ENCODE assay signal across 24 cellular contexts in the genomic region with DNA sequence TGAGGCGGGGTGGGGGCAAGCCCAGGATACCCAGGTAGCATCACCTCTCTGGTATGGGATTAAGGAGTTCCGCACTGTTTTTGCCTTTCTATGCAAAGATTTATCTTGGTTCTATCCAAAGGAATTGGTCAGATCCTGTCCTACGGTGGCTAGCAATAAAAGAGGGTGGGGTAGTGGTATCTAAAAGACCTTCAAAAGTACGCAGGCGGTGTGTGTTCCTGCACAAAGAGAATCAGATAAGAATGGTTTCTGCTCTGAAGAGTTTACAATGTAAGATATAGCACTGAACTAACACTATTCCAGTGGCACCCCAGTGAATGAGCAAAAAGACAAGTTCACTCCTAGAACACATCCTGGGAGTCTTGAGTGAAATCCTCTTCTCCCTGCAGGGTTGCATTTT. TPM values are rescaled to one million over a fixed set of nuclear protein-coding genes. Genes with fewer than 3 reads are reported as not detected.
"Had no signal": no experiment of that assay in that cellular context is flagged by ENCODE, and none has a peak within 500 bp of the region (broad histone marks: within the 10 kb centered on the region; RNA-seq: fewer than 3 reads in every experiment).

No MANE protein-coding gene starts in this region.

- DNase-seq: activated CD4-positive, alpha-beta memory T cell treated with anti-CD3 and anti-CD28 coated beads for 36 hours; activated CD4-positive, alpha-beta T cell treated with anti-CD3 and anti-CD28 coated beads, Interleukin-2, amount 10 ng/mL, durations not matched to agents 24 days and 14 days; activated CD4-positive, CD25-positive, alpha-beta regulatory T cell treated with anti-CD3 and anti-CD28 coated beads, Interleukin-2, amount 50 U/mL, for 72 hours; activated CD8-positive, alpha-beta memory T cell treated with anti-CD3 and anti-CD28 coated beads, Interleukin-2, amount 50 U/mL, for 4 hours; activated naive CD8-positive, alpha-beta T cell treated with anti-CD3 and anti-CD28 coated beads, Interleukin-2, amount 50 U/mL, for 24 hours; activated T-cell treated with anti-CD3 and anti-CD28 coated beads, Interleukin-2, amount 50 U/mL, for 48 hours; amygdala; effector CD8-positive, alpha-beta T cell; left lung; naive thymus-derived CD4-positive, alpha-beta T cell; stimulated activated CD4-positive, alpha-beta T cell treated with anti-CD3 and anti-CD28 coated beads, Interleukin-4, amount 100 ng/mL, for 24 hours; T-helper 2 cell; upper lobe of right lung had no signal

- H3K4me3 Mint-ChIP-seq: activated CD4-positive, alpha-beta memory T cell treated with anti-CD3 and anti-CD28 coated beads for 36 hours; activated CD4-positive, alpha-beta T cell treated with anti-CD3 and anti-CD28 coated beads, Interleukin-2, amount 10 ng/mL, durations not matched to agents 24 days and 14 days; activated naive CD4-positive, alpha-beta T cell treated with anti-CD3 and anti-CD28 coated beads, Interleukin-2, amount 50 U/mL, for 24 hours; activated naive CD8-positive, alpha-beta T cell treated with anti-CD3 and anti-CD28 coated beads, Interleukin-2, amount 50 U/mL, for 24 hours; naive thymus-derived CD4-positive, alpha-beta T cell; neural progenitor cell; stimulated activated effector memory CD8-positive, alpha-beta T cell treated with anti-CD3 and anti-CD28 coated beads, Interleukin-12 subunit alpha, Interleukin-12 subunit beta, amount 100 ng/mL, for 72 hours; stimulated activated naive CD8-positive, alpha-beta T cell treated with anti-CD3 and anti-CD28 coated beads, Interleukin-15, Interleukin-2, amounts not matched to agents 100 ng/mL and 50 ng/mL, for 24 hours had no signal

- H3K27ac Mint-ChIP-seq: activated CD4-positive, alpha-beta memory T cell treated with anti-CD3 and anti-CD28 coated beads for 36 hours; activated CD4-positive, alpha-beta T cell treated with anti-CD3 and anti-CD28 coated beads, Interleukin-2, amount 10 ng/mL, durations not matched to agents 24 days and 14 days; activated naive CD4-positive, alpha-beta T cell treated with anti-CD3 and anti-CD28 coated beads, Interleukin-2, amount 50 U/mL, for 24 hours; activated naive CD8-positive, alpha-beta T cell treated with anti-CD3 and anti-CD28 coated beads, Interleukin-2, amount 50 U/mL, for 24 hours; activated T-helper 2 cell treated with anti-CD3 and anti-CD28 coated beads, Interferon-gamma antibody, Interleukin-2, Interleukin-4, amounts not matched to agents 10 μg/mL and 5 μg/mL and 100 μg/mL, durations not matched to agents 14 hours and 24 hours and 36 hours; naive thymus-derived CD4-positive, alpha-beta T cell; neural progenitor cell; stimulated activated effector memory CD8-positive, alpha-beta T cell treated with anti-CD3 and anti-CD28 coated beads, Interleukin-12 subunit alpha, Interleukin-12 subunit beta, amount 100 ng/mL, for 72 hours had no signal

- H3K9me3 ChIP-seq: left lung, thoracic aorta, upper lobe of right lung had no signal

- H3K9me3 Mint-ChIP-seq: activated CD4-positive, alpha-beta memory T cell treated with anti-CD3 and anti-CD28 coated beads for 36 hours; activated CD4-positive, alpha-beta T cell treated with anti-CD3 and anti-CD28 coated beads, Interleukin-2, amount 10 ng/mL, durations not matched to agents 24 days and 14 days; activated naive CD4-positive, alpha-beta T cell treated with anti-CD3 and anti-CD28 coated beads, Interleukin-2, amount 50 U/mL, for 24 hours; activated naive CD8-positive, alpha-beta T cell treated with anti-CD3 and anti-CD28 coated beads, Interleukin-2, amount 50 U/mL, for 24 hours; activated T-helper 2 cell treated with anti-CD3 and anti-CD28 coated beads, Interferon-gamma antibody, Interleukin-2, Interleukin-4, amounts not matched to agents 10 μg/mL and 5 μg/mL and 100 μg/mL, durations not matched to agents 14 hours and 24 hours and 36 hours; naive thymus-derived CD4-positive, alpha-beta T cell; neural progenitor cell; stimulated activated effector memory CD8-positive, alpha-beta T cell treated with anti-CD3 and anti-CD28 coated beads, Interleukin-12 subunit alpha, Interleukin-12 subunit beta, amount 100 ng/mL, for 72 hours; stimulated activated naive CD8-positive, alpha-beta T cell treated with anti-CD3 and anti-CD28 coated beads, Interleukin-15, Interleukin-2, amounts not matched to agents 100 ng/mL and 50 ng/mL, for 24 hours had no signal

- H3K36me3 ChIP-seq: neural progenitor cell had no signal

- ATAC-seq: activated naive CD8-positive, alpha-beta T cell treated with anti-CD3 and anti-CD28 coated beads, Interleukin-2, amount 50 U/mL, for 24 hours; left lung; naive thymus-derived CD4-positive, alpha-beta T cell; sciatic nerve; stimulated activated effector memory CD8-positive, alpha-beta T cell treated with anti-CD3 and anti-CD28 coated beads, Interleukin-12 subunit alpha, Interleukin-12 subunit beta, amount 100 ng/mL, for 72 hours; upper lobe of right lung had no signal

- H3K27ac ChIP-seq: left lung, neural progenitor cell, skin epidermis, thoracic aorta, upper lobe of right lung had no signal

- H3K27me3 ChIP-seq: left lung, neural progenitor cell, upper lobe of right lung had no signal

- H3K4me3 ChIP-seq: left lung, neural progenitor cell, skin epidermis, thoracic aorta, upper lobe of right lung had no signal

- H3K27me3 Mint-ChIP-seq: activated CD4-positive, alpha-beta memory T cell treated with anti-CD3 and anti-CD28 coated beads for 36 hours; activated CD4-positive, alpha-beta T cell treated with anti-CD3 and anti-CD28 coated beads, Interleukin-2, amount 10 ng/mL, durations not matched to agents 24 days and 14 days; activated naive CD4-positive, alpha-beta T cell treated with anti-CD3 and anti-CD28 coated beads, Interleukin-2, amount 50 U/mL, for 24 hours; activated naive CD8-positive, alpha-beta T cell treated with anti-CD3 and anti-CD28 coated beads, Interleukin-2, amount 50 U/mL, for 24 hours; naive thymus-derived CD4-positive, alpha-beta T cell; stimulated activated naive CD8-positive, alpha-beta T cell treated with anti-CD3 and anti-CD28 coated beads, Interleukin-15, Interleukin-2, amounts not matched to agents 100 ng/mL and 50 ng/mL, for 24 hours had no signal

RNA-seq across cellular contexts. Expression of gene RSPH9, which starts 36.5 kb away (rescaled TPM):
- total RNA-seq: activated CD4-positive, alpha-beta memory T cell treated with anti-CD3 and anti-CD28 coated beads for 36 hours; activated CD4-positive, alpha-beta T cell treated with anti-CD3 and anti-CD28 coated beads, Interleukin-2, amount 10 ng/mL, durations not matched to agents 24 days and 14 days; activated CD8-positive, alpha-beta memory T cell treated with anti-CD3 and anti-CD28 coated beads for 36 hours; activated T-helper 2 cell treated with anti-CD3 and anti-CD28 coated beads, Interferon-gamma antibody, Interleukin-2, Interleukin-4, amounts not matched to agents 10 μg/mL and 5 μg/mL and 100 μg/mL, durations not matched to agents 14 hours and 24 hours and 36 hours; epithelial cell of proximal tubule; mesenteric fat pad; naive thymus-derived CD4-positive, alpha-beta T cell; thoracic aorta had no signal
